ENCODE assay signal across 10 cellular contexts in the genomic region with DNA sequence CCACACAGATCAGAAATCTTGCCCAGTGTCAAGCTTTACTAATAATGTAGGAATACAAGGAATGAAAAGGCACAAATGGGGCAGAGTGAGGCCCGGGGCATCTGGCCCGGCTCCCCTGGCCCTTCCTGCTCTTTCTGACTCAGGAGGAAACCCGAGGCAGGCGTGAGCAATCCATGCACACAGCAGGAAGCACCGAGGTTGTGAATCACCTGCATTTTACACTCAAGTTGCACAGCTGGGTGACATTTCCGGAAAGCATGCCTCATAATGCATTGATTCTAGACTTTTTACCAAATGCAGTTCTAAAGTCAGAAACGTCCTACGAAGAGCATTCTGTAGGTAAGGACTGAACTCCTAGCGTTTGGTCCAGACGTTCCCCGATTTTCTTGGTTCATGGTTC. TPM values are rescaled to one million over a fixed set of nuclear protein-coding genes. Genes with fewer than 3 reads are reported as not detected.
DNase-seq lines count a peak whose midpoint lies in the region; ATAC-seq and TF ChIP-seq lines count a peak whose summit lies in the region.
"Had no signal": no experiment of that assay in that cellular context is flagged by ENCODE, and none has a peak within 500 bp of the region (broad histone marks: within the 10 kb centered on the region; RNA-seq: fewer than 3 reads in every experiment).

No MANE protein-coding gene starts in this region.

- H3K27ac Mint-ChIP-seq in nephron = peak overlapping the region in 2 of 3 experiments; percentile 28 to 66
- no peak overlapping the region for H3K27ac Mint-ChIP-seq in immature natural killer cell
- H3K27ac Mint-ChIP-seq: T-helper 17 cell had no signal

- TF ChIP-seq CTCF in nephron (IDR thresholded peaks at IDR 0.05; ENCODE audit: unreplicated experiment in 3 of 3) = no peak

- DNase-seq in ELF-1 (ENCODE audit: low read depth, low spot score) (peak; percentile 41), NCI-H1417 (lab: John Stamatoyannopoulos, UW) (peak in 2 of 3 experiments; percentile 45 to 64), dermis blood vessel endothelial cell (peak; percentile 96), Right ventricle myocardium superior (no peak), immature natural killer cell (no peak)
- DNase-seq: KBM-7, T-helper 17 cell had no signal

- intact Hi-C loops in Right ventricle myocardium superior (cut with DNase I) = no loop called here

- no peak for ATAC-seq in GM19455 (IDR thresholded peaks at IDR 0.05; ENCODE audit: unreplicated experiment)
- ATAC-seq in GM21737 (IDR thresholded peaks at IDR 0.05; ENCODE audit: unreplicated experiment) = no peak
- ATAC-seq in Right ventricle myocardium superior (ENCODE audit: poor library complexity) = no peak
- ATAC-seq: T-helper 17 cell had no signal

- H3K4me1 Mint-ChIP-seq in nephron (no peaks in the 10 kb centered on the region), immature natural killer cell (peaks cover 11 to 15% of the 10 kb centered on the region in 2 donors)

- H3K27me3 Mint-ChIP-seq in nephron (ENCODE audit: low read depth) (no peaks in the 10 kb centered on the region), immature natural killer cell (ENCODE audit: low read depth in 3 of 3) (no peaks in the 10 kb centered on the region)
- H3K27me3 Mint-ChIP-seq: T-helper 17 cell had no signal

- H3K36me3 Mint-ChIP-seq in nephron (ENCODE audit: low read depth) (peaks cover 39% of the 10 kb centered on the region), immature natural killer cell (peaks cover 2 to 34% (median 23%) of the 10 kb centered on the region in 3 donors)

- H3K4me3 Mint-ChIP-seq in nephron (no peak overlapping the region), immature natural killer cell (no peak overlapping the region)
- H3K4me3 Mint-ChIP-seq: T-helper 17 cell had no signal

- H3K9me3 Mint-ChIP-seq in nephron (no peaks in the 10 kb centered on the region), immature natural killer cell (no peaks in the 10 kb centered on the region)

RNA-seq across cellular contexts. Expression of gene PRIMPOL, which starts 38.9 kb away (rescaled TPM):
- total RNA-seq in dermis blood vessel endothelial cell (15.8 and 16.8 TPM in 2 replicates), Right ventricle myocardium superior (10.9 TPM)
- 10 to 100 TPM; 16.9 to 37.8 (median 21.0) TPM for polyA plus RNA-seq in immature natural killer cell

RNA-seq across cellular contexts. Expression of gene CASP3, which starts 39.2 kb away (rescaled TPM):
- total RNA-seq in dermis blood vessel endothelial cell (59.9 and 65.3 TPM in 2 replicates), Right ventricle myocardium superior (11.6 TPM)
- 10 to 100 TPM in 2 of 3 donors, 1 to 10 TPM in 1; 8.2 to 20.1 (median 11.9) TPM for polyA plus RNA-seq in immature natural killer cell

RNA-seq across cellular contexts. Expression of gene CENPU, which starts 45.4 kb away (rescaled TPM):
- total RNA-seq in dermis blood vessel endothelial cell (8.5 and 34.2 TPM in 2 replicates), Right ventricle myocardium superior (1.7 TPM)
- 1 to 10 TPM; 3.4 to 7.2 (median 7.1) TPM for polyA plus RNA-seq in immature natural killer cell

Comparison
In these comparisons a context has a peak if more than half of its experiments do, and no peak if none do; other contexts are left out.
1. DNase-seq: peak in ELF-1 (single experiment), NCI-H1417 (2 of 3) and dermis blood vessel endothelial cell (single experiment); none in Right ventricle myocardium superior (single experiment) and immature natural killer cell (0 of 3).
2. H3K27ac Mint-ChIP-seq: peak in nephron (2 of 3); none in immature natural killer cell (0 of 6).